Comparison of ENCODE assay signal across 14 cellular contexts in the genomic region with DNA sequence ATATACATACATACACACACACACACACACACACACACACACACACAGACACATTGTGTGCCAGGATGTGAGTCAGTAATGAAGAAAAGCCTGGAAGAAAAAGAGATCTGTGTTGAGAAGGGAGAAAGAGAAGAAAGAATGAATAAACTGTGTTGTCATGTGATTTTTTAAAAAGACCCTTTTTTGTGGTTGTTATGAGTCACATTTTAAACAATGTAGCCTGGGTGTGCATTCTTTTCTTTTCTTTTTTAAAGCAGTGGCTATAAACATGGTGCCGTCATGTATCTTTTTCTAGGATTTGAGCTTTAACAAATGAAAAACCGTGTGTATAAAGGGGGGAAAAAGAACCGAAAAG.
DNase-seq lines count a peak whose midpoint lies in the region; ATAC-seq and TF ChIP-seq lines count a peak whose summit lies in the region.
"Had no signal": no experiment of that assay in that cellular context is flagged by ENCODE, and none has a peak within 500 bp of the region (broad histone marks: within the 10 kb centered on the region; RNA-seq: fewer than 3 reads in every experiment).

No MANE protein-coding gene starts in this region.

- H3K4me1 ChIP-seq in esophagus muscularis mucosa = peaks cover 10 to 100% (median 96%) of the 10 kb centered on the region in 4 donors

- H3K4me3 Mint-ChIP-seq in nephron progenitor cell = no peak overlapping the region
- H3K4me3 Mint-ChIP-seq: memory B cell had no signal

- H3K4me1 Mint-ChIP-seq in nephron progenitor cell = peaks cover 33% of the 10 kb centered on the region

- peak overlapping the region; percentile 80 to 98 (median 90) for H3K27ac ChIP-seq in esophagus muscularis mucosa (replicated peaks in 1 of 4)

- peaks cover 62% of the 10 kb centered on the region for H3K36me3 Mint-ChIP-seq in nephron progenitor cell (ENCODE audit: low read depth)
- H3K36me3 Mint-ChIP-seq: memory B cell had no signal

- TF ChIP-seq EP300 in esophagus muscularis mucosa (IDR thresholded peaks at IDR 0.05) = no peak

- no peak for TF ChIP-seq POLR2A in esophagus muscularis mucosa (IDR thresholded peaks at IDR 0.05; ENCODE audit: low read depth)

- H3K4me3 ChIP-seq in esophagus muscularis mucosa = no peak overlapping the region

- H3K9me3 Mint-ChIP-seq in nephron progenitor cell = no peaks in the 10 kb centered on the region
- H3K9me3 Mint-ChIP-seq: memory B cell had no signal

- peak overlapping the region; percentile 24 for H3K27ac Mint-ChIP-seq in nephron progenitor cell
- H3K27ac Mint-ChIP-seq: memory B cell had no signal

- no peak for TF ChIP-seq CTCF in esophagus muscularis mucosa (IDR thresholded peaks at IDR 0.05)
- no peak for TF ChIP-seq CTCF in nephron progenitor cell (IDR thresholded peaks at IDR 0.05)

- H3K27me3 ChIP-seq in esophagus muscularis mucosa = peaks cover 0 to 4% (median 0%) of the 10 kb centered on the region in 4 donors

- WGBS in esophagus muscularis mucosa = 30% methylated on average over 3 of the region's 3 CpGs

- H3K36me3 ChIP-seq in esophagus muscularis mucosa = peaks cover 3 to 43% (median 15%) of the 10 kb centered on the region in 4 donors

- ATAC-seq in Right ventricle myocardium superior (ENCODE audit: poor library complexity) = no peak

- peak; percentile 70 for DNase-seq in COLO829 (ENCODE audit: low spot score)
- DNase-seq in RPMI7951 (ENCODE audit: low read depth) = peak; percentile 90
- no peak for DNase-seq in esophagus muscularis mucosa (ENCODE audit: extremely low spot score)
- DNase-seq in nephron progenitor cell = no peak
- DNase-seq in NCI-H2196 treated with DMSO at 0.1 percent for 48 hours (lab: John Stamatoyannopoulos, UW; ENCODE audit: unreplicated experiment) = no peak
- no peak for DNase-seq in iPS-NIHi7 (ENCODE audit: extremely low spot score)
- no peak for DNase-seq in NCI-H446 (lab: John Stamatoyannopoulos, UW)
- DNase-seq in Right ventricle myocardium superior = no peak
- DNase-seq: activated naive CD4-positive, alpha-beta T cell treated with Interleukin-2 at 50 U/mL for 16 hours; NCI-H2227 treated with DMSO at 0.1 percent for 48 hours; RPMI8226; stimulated activated CD4-positive, alpha-beta T cell treated with anti-CD3 and anti-CD28 coated beads, Interleukin-12 subunit alpha, Interleukin-12 subunit beta, amount 100 ng/mL, for 4 hours; stimulated activated naive CD4-positive, alpha-beta T cell had no signal

- intact Hi-C loops in esophagus muscularis mucosa (cut with DNase I) = no loop called here
- intact Hi-C loops in Right ventricle myocardium superior (cut with DNase I) = no loop called here

- H3K27me3 Mint-ChIP-seq in nephron progenitor cell (ENCODE audit: low read depth, poor library complexity) = peaks cover 5% of the 10 kb centered on the region

- no peaks in the 10 kb centered on the region for H3K9me3 ChIP-seq in esophagus muscularis mucosa

Comparison
In these comparisons a context has a peak if more than half of its experiments do, and no peak if none do; other contexts are left out.
1. DNase-seq: peak in COLO829 (single experiment) and RPMI7951 (single experiment); none in esophagus muscularis mucosa (single experiment), nephron progenitor cell (single experiment), NCI-H2196 treated with DMSO at 0.1 percent for 48 hours (single experiment), iPS-NIHi7 (single experiment), NCI-H446 (0 of 2) and Right ventricle myocardium superior (single experiment).